8 cellular contexts compared by ENCODE assay signal in genomic region chr16:17469011-17469741, GRCh38. TPM values are rescaled to one million over a fixed set of nuclear protein-coding genes. Genes with fewer than 3 reads are reported as not detected.
A peak's percentile ranks its signal among the peaks of the same experiment; 100 is the strongest.
DNase-seq lines count a peak whose midpoint lies in the region; ATAC-seq, FAIRE-seq and TF ChIP-seq lines count a peak whose summit lies in the region.

No MANE protein-coding gene starts in this region.

- dilution Hi-C loops in mammary epithelial cell (cut with HindIII; ENCODE audit: low sequenced_read_pairs) = no loop called here

- TF ChIP-seq POLR2A in A549 (IDR thresholded peaks at IDR 0.05; ENCODE audit: low read length) = no peak

- peaks cover 15% of the 10 kb centered on the region for H3K27me3 ChIP-seq in H7 (ENCODE audit: control insufficient read depth, insufficient read depth, low read length)
- no peaks in the 10 kb centered on the region for H3K27me3 ChIP-seq in mammary epithelial cell (ENCODE audit: insufficient read depth, low read length)
- H3K27me3 ChIP-seq in mononuclear cell (ENCODE audit: insufficient read depth, low read length) = peaks cover 5% of the 10 kb centered on the region

- H3K36me3 ChIP-seq in H7 (replicated peaks; ENCODE audit: control insufficient read depth, insufficient read depth, low read length) = no peaks in the 10 kb centered on the region
- no peaks in the 10 kb centered on the region for H3K36me3 ChIP-seq in mammary epithelial cell (ENCODE audit: insufficient read depth, low read length)

- TF ChIP-seq EP300 in A549 (IDR thresholded peaks at IDR 0.05) = no peak

- FAIRE-seq in A549 (lab: Jason Lieb, UNC) (no peak), frontal cortex (lab: Jason Lieb, UNC) (no peak)

- peak overlapping the region; percentile 83 for H3K4me2 ChIP-seq in A549
- H3K4me2 ChIP-seq in mammary epithelial cell (ENCODE audit: insufficient read depth, low read depth, low read length) = peak overlapping the region; percentile 97

- POLR2A ChIA-PET in A549 (lab: Yijun Ruan, JAX) = no interaction called here

- intact Hi-C loops in mammary epithelial cell (cut with micrococcal nuclease) = loop anchor here (5.0 to 10.0 kb wide), 3 partner anchors 262 to 874 kb away; no protein-coding TSS in a partner anchor

- H3K9me3 ChIP-seq in A549 (no peaks in the 10 kb centered on the region), mammary epithelial cell (replicated peaks; ENCODE audit: insufficient read depth, low read length) (no peaks in the 10 kb centered on the region), mononuclear cell (ENCODE audit: low read depth, low read length) (no peaks in the 10 kb centered on the region)

- TF ChIP-seq RAD21 in A549 (conservative IDR thresholded peaks at IDR 0.05 in 1 of 2, IDR thresholded peaks at IDR 0.05 in 1 of 2) = no peak

- H2AFZ ChIP-seq in mammary epithelial cell (ENCODE audit: low read depth, low read length) = peak overlapping the region; percentile 88

- WGBS in A549 (ENCODE audit: missing lambda C conversion rate) = 42% methylated on average over 18 of the region's 18 CpGs
- WGBS in mammary epithelial cell (ENCODE audit: low coverage, missing lambda C conversion rate) = 6% methylated on average over 18 of the region's 18 CpGs

- peaks cover 12% of the 10 kb centered on the region; the same call in 2 of the 3 replicates for H3K4me1 ChIP-seq in A549
- H3K4me1 ChIP-seq in mammary epithelial cell (ENCODE audit: insufficient read depth, low read length) = peaks cover 28% of the 10 kb centered on the region
- peaks cover 50% of the 10 kb centered on the region for H3K4me1 ChIP-seq in mononuclear cell (ENCODE audit: insufficient read depth, low read length)

- H3K27ac ChIP-seq in A549 (no peak overlapping the region), mammary epithelial cell (ENCODE audit: insufficient read depth, low read depth, low read length) (no peak overlapping the region)

- TF ChIP-seq CTCF in A549 (IDR thresholded peaks at IDR 0.05) (no peak), mammary epithelial cell (conservative IDR thresholded peaks at IDR 0.05 in 1 of 2, IDR thresholded peaks at IDR 0.05 in 1 of 2; ENCODE audit: extremely low read depth in 1 of 2, insufficient read depth in 1 of 2, low read depth in 1 of 2, low read length in 2 of 2) (peak in 1 of 2 donors; percentile 1)

- peak in 1 of 2 experiments; percentile 33; a peak in 3 of 6 replicates for ATAC-seq in A549

- in situ Hi-C loops in mammary epithelial cell (cut with MboI; ENCODE audit: low sequenced_read_pairs in 2 of 2) = no loop called here

- CTCF ChIA-PET in A549 (lab: Yijun Ruan, JAX) (no interaction called here), mammary epithelial cell (lab: Charles Lee; ENCODE audit: low non-redundant PET) (interaction anchor here (0.6 kb wide), 1 partner anchor 310 kb away, joined by 5 read pairs; no protein-coding TSS in a partner anchor)

- H3K79me2 ChIP-seq in mammary epithelial cell (ENCODE audit: insufficient read depth, low read length) = peaks cover 17% of the 10 kb centered on the region

- H3K4me3 ChIP-seq in A549 = no peak overlapping the region; the same call in 2 of the 3 replicates
- peak overlapping the region; percentile 61 for H3K4me3 ChIP-seq in H7 (ENCODE audit: insufficient read depth, low read depth, low read length)
- peak overlapping the region; percentile 31 to 66 (median 65) for H3K4me3 ChIP-seq in mammary epithelial cell (replicated peaks in 1 of 3; ENCODE audit: insufficient read depth in 1 of 3, low read depth in 2 of 3, low read length in 3 of 3)
- H3K4me3 ChIP-seq in mononuclear cell (ENCODE audit: low read length) = peak overlapping the region; percentile 64

- DNase-seq in A549 (ENCODE audit: low read depth in 1 of 2, low spot score in 1 of 2) (no peak), H7 (no peak), mammary epithelial cell (peak; percentile 39), NCI-H146 treated with DMSO at 0.1 percent for 48 hours (lab: John Stamatoyannopoulos, UW; ENCODE audit: unreplicated experiment) (no peak), NCI-H2171 treated with DMSO at 0.1 percent for 48 hours (lab: John Stamatoyannopoulos, UW) (no peak), frontal cortex (ENCODE audit: low spot score in 2 of 2) (no peak)
- DNase-seq in stimulated activated CD4-positive, alpha-beta T cell treated with anti-CD3 and anti-CD28 coated beads, Interleukin-4, amount 100 ng/mL, for 1 hour = no peak

- H3K9ac ChIP-seq in mammary epithelial cell (ENCODE audit: insufficient read depth, low read length) = peak overlapping the region; percentile 16

- BruUV-seq in mammary epithelial cell (replicated peaks; lab: Mats Ljungman, UMichigan) = no TSS peak

- H4K20me1 ChIP-seq in mammary epithelial cell (ENCODE audit: insufficient read depth, low read length) = no peaks in the 10 kb centered on the region

TF ChIP-seq in A549, 52 proteins besides CTCF, POLR2A, EP300 and RAD21:
- TF ChIP-seq, protein P1, sequence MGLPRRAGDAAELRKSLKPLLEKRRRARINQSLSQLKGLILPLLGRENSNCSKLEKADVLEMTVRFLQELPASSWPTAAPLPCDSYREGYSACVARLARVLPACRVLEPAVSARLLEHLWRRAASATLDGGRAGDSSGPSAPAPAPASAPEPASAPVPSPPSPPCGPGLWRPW (IDR thresholded peaks at IDR 0.05) = no peak
- TF ChIP-seq TFCP2L1 (CRISPR knock-in tag; IDR thresholded peaks at IDR 0.05) (no peak), CHD4 (IDR thresholded peaks at IDR 0.05; ENCODE audit: borderline replicate concordance) (no peak), CBX8 (IDR thresholded peaks at IDR 0.05) (no peak)
TF ChIP-seq in A549: peak in this region for 0.

RNA-seq across cellular contexts. Expression of gene XYLT1, which starts 1.6 kb away (rescaled TPM):
- polyA plus RNA-seq in A549 (2011; rRNA removed) = 0.78 and 1.1 TPM in 2 replicates
- 0.51 and 0.91 TPM in 2 replicates for polyA plus RNA-seq in A549 (2012; cell fraction: cytosol; rRNA removed)
- 0.55 and 0.67 TPM in 2 replicates for polyA plus RNA-seq in A549 (2012; cell fraction: nucleus; rRNA removed)
- polyA plus RNA-seq in A549 (2017; fragmentation: RNase III; extraction: RNeasy Plus Mini Kit Qiagen cat#74134 plus additional on column Dnase treatment) = 0.84 to 0.88 TPM (median 0.88 TPM) in 3 replicates
- 4.1 and 4.7 TPM in 2 replicates for polyA minus RNA-seq in A549 (2011; rRNA and poly(A)+ RNA removed)
- 7.6 and 7.8 TPM in 2 replicates for total RNA-seq in H7 (2014; rRNA removed; shearing (Covaris generic))
- 10 to 100 TPM in 1 of 2 donors, 1 to 10 TPM in 1; 3.5 to 16.7 TPM for total RNA-seq in mammary epithelial cell
- polyA plus RNA-seq in mammary epithelial cell = 5.2 TPM
- polyA minus RNA-seq in mammary epithelial cell = 14.6 TPM
- 19.4 TPM for total RNA-seq in mononuclear cell
- 28.9 TPM for total RNA-seq in frontal cortex
